1 cellular context compared by ENCODE assay signal in the genomic region with DNA sequence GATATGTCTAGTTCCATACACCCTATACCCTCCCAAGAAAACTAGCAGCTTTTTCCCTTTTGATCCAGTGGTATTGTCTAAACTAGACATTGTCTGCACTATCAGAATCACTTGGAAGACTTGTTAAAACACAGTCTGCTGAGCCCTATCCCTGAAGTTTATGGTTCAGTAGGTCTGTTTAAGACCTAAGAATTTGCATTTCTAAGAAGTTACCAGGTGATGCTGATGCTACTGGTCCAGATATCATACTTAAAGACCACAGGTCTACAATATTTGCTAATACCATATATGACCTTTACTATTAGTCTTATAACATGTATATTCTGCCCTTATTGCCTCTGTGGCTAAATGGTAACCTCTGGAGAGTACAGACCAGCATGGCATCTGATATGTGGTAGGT.
TF ChIP-seq lines count a peak whose summit lies in the region.

No MANE protein-coding gene starts in this region.

TF ChIP-seq in GM23338, 12 proteins besides CTCF, POLR2A, EP300 and RAD21 (continued from another document):
- TF ChIP-seq, protein P1, sequence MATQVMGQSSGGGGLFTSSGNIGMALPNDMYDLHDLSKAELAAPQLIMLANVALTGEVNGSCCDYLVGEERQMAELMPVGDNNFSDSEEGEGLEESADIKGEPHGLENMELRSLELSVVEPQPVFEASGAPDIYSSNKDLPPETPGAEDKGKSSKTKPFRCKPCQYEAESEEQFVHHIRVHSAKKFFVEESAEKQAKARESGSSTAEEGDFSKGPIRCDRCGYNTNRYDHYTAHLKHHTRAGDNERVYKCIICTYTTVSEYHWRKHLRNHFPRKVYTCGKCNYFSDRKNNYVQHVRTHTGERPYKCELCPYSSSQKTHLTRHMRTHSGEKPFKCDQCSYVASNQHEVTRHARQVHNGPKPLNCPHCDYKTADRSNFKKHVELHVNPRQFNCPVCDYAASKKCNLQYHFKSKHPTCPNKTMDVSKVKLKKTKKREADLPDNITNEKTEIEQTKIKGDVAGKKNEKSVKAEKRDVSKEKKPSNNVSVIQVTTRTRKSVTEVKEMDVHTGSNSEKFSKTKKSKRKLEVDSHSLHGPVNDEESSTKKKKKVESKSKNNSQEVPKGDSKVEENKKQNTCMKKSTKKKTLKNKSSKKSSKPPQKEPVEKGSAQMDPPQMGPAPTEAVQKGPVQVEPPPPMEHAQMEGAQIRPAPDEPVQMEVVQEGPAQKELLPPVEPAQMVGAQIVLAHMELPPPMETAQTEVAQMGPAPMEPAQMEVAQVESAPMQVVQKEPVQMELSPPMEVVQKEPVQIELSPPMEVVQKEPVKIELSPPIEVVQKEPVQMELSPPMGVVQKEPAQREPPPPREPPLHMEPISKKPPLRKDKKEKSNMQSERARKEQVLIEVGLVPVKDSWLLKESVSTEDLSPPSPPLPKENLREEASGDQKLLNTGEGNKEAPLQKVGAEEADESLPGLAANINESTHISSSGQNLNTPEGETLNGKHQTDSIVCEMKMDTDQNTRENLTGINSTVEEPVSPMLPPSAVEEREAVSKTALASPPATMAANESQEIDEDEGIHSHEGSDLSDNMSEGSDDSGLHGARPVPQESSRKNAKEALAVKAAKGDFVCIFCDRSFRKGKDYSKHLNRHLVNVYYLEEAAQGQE (IDR thresholded peaks at IDR 0.05; ENCODE audit: unreplicated experiment) = no peak
- no peak for TF ChIP-seq EZH2 (IDR thresholded peaks at IDR 0.05; ENCODE audit: low read depth, unreplicated experiment)
- TF ChIP-seq, protein P2, sequence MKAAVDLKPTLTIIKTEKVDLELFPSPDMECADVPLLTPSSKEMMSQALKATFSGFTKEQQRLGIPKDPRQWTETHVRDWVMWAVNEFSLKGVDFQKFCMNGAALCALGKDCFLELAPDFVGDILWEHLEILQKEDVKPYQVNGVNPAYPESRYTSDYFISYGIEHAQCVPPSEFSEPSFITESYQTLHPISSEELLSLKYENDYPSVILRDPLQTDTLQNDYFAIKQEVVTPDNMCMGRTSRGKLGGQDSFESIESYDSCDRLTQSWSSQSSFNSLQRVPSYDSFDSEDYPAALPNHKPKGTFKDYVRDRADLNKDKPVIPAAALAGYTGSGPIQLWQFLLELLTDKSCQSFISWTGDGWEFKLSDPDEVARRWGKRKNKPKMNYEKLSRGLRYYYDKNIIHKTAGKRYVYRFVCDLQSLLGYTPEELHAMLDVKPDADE (IDR thresholded peaks at IDR 0.05) = no peak
- TF ChIP-seq, protein P3, sequence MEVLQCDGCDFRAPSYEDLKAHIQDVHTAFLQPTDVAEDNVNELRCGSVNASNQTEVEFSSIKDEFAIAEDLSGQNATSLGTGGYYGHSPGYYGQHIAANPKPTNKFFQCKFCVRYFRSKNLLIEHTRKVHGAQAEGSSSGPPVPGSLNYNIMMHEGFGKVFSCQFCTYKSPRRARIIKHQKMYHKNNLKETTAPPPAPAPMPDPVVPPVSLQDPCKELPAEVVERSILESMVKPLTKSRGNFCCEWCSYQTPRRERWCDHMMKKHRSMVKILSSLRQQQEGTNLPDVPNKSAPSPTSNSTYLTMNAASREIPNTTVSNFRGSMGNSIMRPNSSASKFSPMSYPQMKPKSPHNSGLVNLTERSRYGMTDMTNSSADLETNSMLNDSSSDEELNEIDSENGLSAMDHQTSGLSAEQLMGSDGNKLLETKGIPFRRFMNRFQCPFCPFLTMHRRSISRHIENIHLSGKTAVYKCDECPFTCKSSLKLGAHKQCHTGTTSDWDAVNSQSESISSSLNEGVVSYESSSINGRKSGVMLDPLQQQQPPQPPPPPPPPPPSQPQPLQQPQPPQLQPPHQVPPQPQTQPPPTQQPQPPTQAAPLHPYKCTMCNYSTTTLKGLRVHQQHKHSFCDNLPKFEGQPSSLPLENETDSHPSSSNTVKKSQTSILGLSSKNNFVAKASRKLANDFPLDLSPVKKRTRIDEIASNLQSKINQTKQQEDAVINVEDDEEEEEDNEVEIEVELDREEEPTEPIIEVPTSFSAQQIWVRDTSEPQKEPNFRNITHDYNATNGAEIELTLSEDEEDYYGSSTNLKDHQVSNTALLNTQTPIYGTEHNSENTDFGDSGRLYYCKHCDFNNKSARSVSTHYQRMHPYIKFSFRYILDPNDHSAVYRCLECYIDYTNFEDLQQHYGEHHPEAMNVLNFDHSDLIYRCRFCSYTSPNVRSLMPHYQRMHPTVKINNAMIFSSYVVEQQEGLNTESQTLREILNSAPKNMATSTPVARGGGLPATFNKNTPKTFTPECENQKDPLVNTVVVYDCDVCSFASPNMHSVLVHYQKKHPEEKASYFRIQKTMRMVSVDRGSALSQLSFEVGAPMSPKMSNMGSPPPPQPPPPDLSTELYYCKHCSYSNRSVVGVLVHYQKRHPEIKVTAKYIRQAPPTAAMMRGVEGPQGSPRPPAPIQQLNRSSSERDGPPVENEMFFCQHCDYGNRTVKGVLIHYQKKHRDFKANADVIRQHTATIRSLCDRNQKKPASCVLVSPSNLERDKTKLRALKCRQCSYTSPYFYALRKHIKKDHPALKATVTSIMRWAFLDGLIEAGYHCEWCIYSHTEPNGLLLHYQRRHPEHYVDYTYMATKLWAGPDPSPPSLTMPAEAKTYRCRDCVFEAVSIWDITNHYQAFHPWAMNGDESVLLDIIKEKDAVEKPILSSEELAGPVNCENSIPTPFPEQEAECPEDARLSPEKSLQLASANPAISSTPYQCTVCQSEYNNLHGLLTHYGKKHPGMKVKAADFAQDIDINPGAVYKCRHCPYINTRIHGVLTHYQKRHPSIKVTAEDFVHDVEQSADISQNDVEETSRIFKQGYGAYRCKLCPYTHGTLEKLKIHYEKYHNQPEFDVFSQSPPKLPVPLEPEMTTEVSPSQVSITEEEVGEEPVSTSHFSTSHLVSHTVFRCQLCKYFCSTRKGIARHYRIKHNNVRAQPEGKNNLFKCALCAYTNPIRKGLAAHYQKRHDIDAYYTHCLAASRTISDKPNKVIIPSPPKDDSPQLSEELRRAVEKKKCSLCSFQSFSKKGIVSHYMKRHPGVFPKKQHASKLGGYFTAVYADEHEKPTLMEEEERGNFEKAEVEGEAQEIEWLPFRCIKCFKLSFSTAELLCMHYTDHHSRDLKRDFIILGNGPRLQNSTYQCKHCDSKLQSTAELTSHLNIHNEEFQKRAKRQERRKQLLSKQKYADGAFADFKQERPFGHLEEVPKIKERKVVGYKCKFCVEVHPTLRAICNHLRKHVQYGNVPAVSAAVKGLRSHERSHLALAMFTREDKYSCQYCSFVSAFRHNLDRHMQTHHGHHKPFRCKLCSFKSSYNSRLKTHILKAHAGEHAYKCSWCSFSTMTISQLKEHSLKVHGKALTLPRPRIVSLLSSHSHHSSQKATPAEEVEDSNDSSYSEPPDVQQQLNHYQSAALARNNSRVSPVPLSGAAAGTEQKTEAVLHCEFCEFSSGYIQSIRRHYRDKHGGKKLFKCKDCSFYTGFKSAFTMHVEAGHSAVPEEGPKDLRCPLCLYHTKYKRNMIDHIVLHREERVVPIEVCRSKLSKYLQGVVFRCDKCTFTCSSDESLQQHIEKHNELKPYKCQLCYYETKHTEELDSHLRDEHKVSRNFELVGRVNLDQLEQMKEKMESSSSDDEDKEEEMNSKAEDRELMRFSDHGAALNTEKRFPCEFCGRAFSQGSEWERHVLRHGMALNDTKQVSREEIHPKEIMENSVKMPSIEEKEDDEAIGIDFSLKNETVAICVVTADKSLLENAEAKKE (CRISPR knock-in tag; IDR thresholded peaks at IDR 0.05) = no peak
